9 cellular contexts compared by ENCODE assay signal in the genomic region with DNA sequence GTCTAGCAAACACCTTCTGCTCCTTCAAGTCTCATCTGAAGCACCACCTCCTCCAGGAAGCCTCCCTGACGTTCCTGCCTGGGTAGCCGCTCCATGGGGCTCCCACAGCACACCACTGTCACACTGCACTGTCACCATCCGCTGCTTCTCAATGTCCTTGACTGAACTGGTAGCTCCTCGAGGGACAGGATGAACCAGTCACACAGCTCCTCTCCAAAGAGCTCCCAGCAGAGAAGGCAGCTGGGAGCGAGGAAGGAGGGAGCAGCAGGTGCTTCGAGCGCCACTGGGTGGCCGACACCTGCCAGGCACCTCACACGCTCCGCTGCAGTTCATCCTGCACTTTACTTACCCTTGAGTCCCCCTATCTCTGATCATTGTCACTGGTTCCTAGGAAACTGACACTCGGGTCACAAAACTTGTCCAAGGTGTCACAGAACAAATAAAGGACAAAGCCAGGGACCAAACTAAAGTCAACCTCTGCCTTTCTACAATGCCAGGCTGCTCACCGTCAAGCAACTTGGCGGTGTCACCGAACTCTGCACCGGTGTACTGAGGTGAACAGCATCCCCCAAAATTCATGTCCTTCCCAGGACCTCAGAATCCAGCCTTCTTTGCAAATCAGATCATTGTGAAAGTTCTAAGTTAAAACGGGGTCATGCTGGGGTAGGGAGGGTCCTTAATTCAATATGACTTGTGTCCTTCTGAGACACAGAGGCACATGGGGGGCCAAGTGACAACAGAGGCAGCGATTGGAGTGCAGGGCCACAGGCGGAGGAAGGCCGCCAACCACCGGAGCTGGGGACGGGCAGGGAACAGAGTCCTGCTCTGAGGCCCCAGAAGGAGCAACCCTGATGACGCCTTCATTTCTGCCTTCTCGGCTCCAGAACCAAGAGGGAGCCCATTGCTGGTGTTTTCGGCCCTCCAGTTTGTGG. TPM values are rescaled to one million over a fixed set of nuclear protein-coding genes. Genes with fewer than 3 reads are reported as not detected.
DNase-seq lines count a peak whose midpoint lies in the region; ATAC-seq and TF ChIP-seq lines count a peak whose summit lies in the region.
"Had no signal": no experiment of that assay in that cellular context is flagged by ENCODE, and none has a peak within 500 bp of the region (broad histone marks: within the 10 kb centered on the region; RNA-seq: fewer than 3 reads in every experiment).

No MANE protein-coding gene starts in this region.

- ATAC-seq in RWPE2 (ENCODE audit: low read depth): no peak
- ATAC-seq in stimulated activated naive CD8-positive, alpha-beta T cell treated with anti-CD3 and anti-CD28 coated beads, Interleukin-15, amount 100 ng/mL, for 72 hours: no peak
- no peak for ATAC-seq in GM18502 (IDR thresholded peaks at IDR 0.05; ENCODE audit: poor library complexity, unreplicated experiment)
- no peak for ATAC-seq in GM19397 (IDR thresholded peaks at IDR 0.05; ENCODE audit: unreplicated experiment)

- H3K9me3 ChIP-seq in RWPE2 (ENCODE audit: severe bottlenecking) (no peaks in the 10 kb centered on the region), esophagus squamous epithelium (no peaks in the 10 kb centered on the region)

- H3K4me3 ChIP-seq in RWPE2 (ENCODE audit: severe bottlenecking) (no peak overlapping the region), esophagus squamous epithelium (peak overlapping the region in 2 of 4 donors; percentile 32 to 38)

- WGBS in esophagus squamous epithelium, 2 donors: 88 to 89% methylated on average over 16 to 18 of the region's 24 CpGs

- H3K36me3 ChIP-seq in RWPE2 (ENCODE audit: low read depth): no peaks in the 10 kb centered on the region
- no peaks in the 10 kb centered on the region for H3K36me3 ChIP-seq in esophagus squamous epithelium

- no peaks in the 10 kb centered on the region for H3K9me3 Mint-ChIP-seq in stimulated activated naive CD8-positive, alpha-beta T cell treated with anti-CD3 and anti-CD28 coated beads, Interleukin-15, amount 100 ng/mL, for 72 hours

- intact Hi-C loops in esophagus squamous epithelium (cut with DNase I): no loop called here

- peaks cover 70% of the 10 kb centered on the region for H3K4me1 Mint-ChIP-seq in stimulated activated naive CD8-positive, alpha-beta T cell treated with anti-CD3 and anti-CD28 coated beads, Interleukin-15, amount 100 ng/mL, for 72 hours

- no peak for TF ChIP-seq CTCF in RWPE2 (IDR thresholded peaks at IDR 0.05; ENCODE audit: poor library complexity, severe bottlenecking)
- peak in 3 of 6 experiments; percentile 8 to 37 (median 20) for TF ChIP-seq CTCF in esophagus squamous epithelium (IDR thresholded peaks at IDR 0.05)

- peak; percentile 47 for DNase-seq in SIG-M5 treated with dmso at 0.1 percent for 504 hours (lab: John Stamatoyannopoulos, UW; ENCODE audit: unreplicated experiment)
- no peak for DNase-seq in SIG-M5 (lab: John Stamatoyannopoulos, UW)
- DNase-seq in RWPE2 (ENCODE audit: low spot score): no peak
- DNase-seq in esophagus squamous epithelium (lab: John Stamatoyannopoulos, UW): no peak
- no peak for DNase-seq in stimulated activated naive CD8-positive, alpha-beta T cell treated with anti-CD3 and anti-CD28 coated beads, Interleukin-15, amount 100 ng/mL, for 72 hours
- no peak for DNase-seq in HuH-7.5 (ENCODE audit: low spot score)
- DNase-seq: NCI-H526 had no signal

- no peak overlapping the region for H3K27ac Mint-ChIP-seq in stimulated activated naive CD8-positive, alpha-beta T cell treated with anti-CD3 and anti-CD28 coated beads, Interleukin-15, amount 100 ng/mL, for 72 hours

- H3K27me3 ChIP-seq in RWPE2 (ENCODE audit: insufficient read depth, poor library complexity, severe bottlenecking) (no peaks in the 10 kb centered on the region), esophagus squamous epithelium (no peaks in the 10 kb centered on the region)

- TF ChIP-seq POLR2A in esophagus squamous epithelium (IDR thresholded peaks at IDR 0.05): no peak

- H3K27ac ChIP-seq in RWPE2 (ENCODE audit: poor library complexity, severe bottlenecking) (peak overlapping the region; percentile 48), esophagus squamous epithelium (peak overlapping the region; percentile 69 to 84 (median 76))

- peaks cover 8% of the 10 kb centered on the region for H3K4me1 ChIP-seq in RWPE2 (ENCODE audit: insufficient read depth, poor library complexity, severe bottlenecking)
- peaks cover 12 to 46% (median 22%) of the 10 kb centered on the region in 3 donors for H3K4me1 ChIP-seq in esophagus squamous epithelium

- H3K27me3 Mint-ChIP-seq in stimulated activated naive CD8-positive, alpha-beta T cell treated with anti-CD3 and anti-CD28 coated beads, Interleukin-15, amount 100 ng/mL, for 72 hours: no peaks in the 10 kb centered on the region

- H3K4me3 Mint-ChIP-seq in stimulated activated naive CD8-positive, alpha-beta T cell treated with anti-CD3 and anti-CD28 coated beads, Interleukin-15, amount 100 ng/mL, for 72 hours: peak overlapping the region; percentile 78 to 91

RNA-seq across cellular contexts. Expression of gene S100P, which starts 5.5 kb away (rescaled TPM):
- 10 to 100 TPM; 15.8 to 65.8 (median 51.8) TPM for total RNA-seq in esophagus squamous epithelium

RNA-seq across cellular contexts. Expression of gene MRFAP1L1, which starts 21.5 kb away (rescaled TPM):
- 10 to 100 TPM; 29.5 to 63.5 (median 48.2) TPM for total RNA-seq in esophagus squamous epithelium

RNA-seq across cellular contexts. Expression of gene BLOC1S4, which starts 27.8 kb away (rescaled TPM):
- 10 to 100 TPM; 12.4 to 19.6 (median 14.3) TPM for total RNA-seq in esophagus squamous epithelium

RNA-seq across cellular contexts. Expression of gene MRFAP1, which starts 47.7 kb away (rescaled TPM):
- 100 to 1,000 TPM; 147 to 234 (median 186) TPM for total RNA-seq in esophagus squamous epithelium
